In the genomic region with DNA sequence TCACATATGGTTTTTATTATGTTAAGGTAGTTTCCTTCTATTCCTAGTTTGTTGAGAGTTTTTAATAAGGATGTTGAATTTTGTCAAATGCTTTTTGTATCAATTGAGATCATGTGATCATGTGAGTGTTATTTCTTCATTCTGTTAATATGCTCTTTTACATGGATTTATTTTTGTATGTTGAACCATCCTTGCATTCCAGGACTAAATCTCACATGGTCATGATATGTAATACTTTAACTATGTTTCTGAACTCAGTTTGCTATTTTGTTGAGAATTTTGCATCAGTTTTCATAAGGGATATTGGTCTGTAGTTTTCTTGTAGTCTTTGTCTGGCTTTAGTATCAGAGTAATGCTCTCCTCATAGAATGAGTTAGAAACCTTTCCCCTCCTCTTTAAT, we compare ENCODE assay signal across 40 cellular contexts. TPM values are rescaled to one million over a fixed set of nuclear protein-coding genes. Genes with fewer than 3 reads are reported as not detected.
"Had no signal": no experiment of that assay in that cellular context is flagged by ENCODE, and none has a peak within 500 bp of the region (broad histone marks: within the 10 kb centered on the region; RNA-seq: fewer than 3 reads in every experiment).

No MANE protein-coding gene starts in this region.

- H3K4me1 Mint-ChIP-seq: activated CD4-positive, alpha-beta T cell treated with anti-CD3 and anti-CD28 coated beads, Interleukin-2, amount 10 ng/mL, durations not matched to agents 24 days and 14 days; activated naive CD8-positive, alpha-beta T cell treated with anti-CD3 and anti-CD28 coated beads for 36 hours; activated T-helper 17 cell treated with anti-CD3 and anti-CD28 coated beads, Interleukin-2, amount 50 U/mL, for 72 hours; brain; central memory CD8-positive, alpha-beta T cell had no signal

- ATAC-seq: activated CD8-positive, alpha-beta T cell treated with anti-CD3 and anti-CD28 coated beads for 36 hours; activated naive CD4-positive, alpha-beta T cell treated with anti-CD3 and anti-CD28 coated beads, Interleukin-2, amount 50 U/mL, for 72 hours; activated T-cell treated with anti-CD3 and anti-CD28 coated beads, Interleukin-2, amount 50 U/mL, for 4 hours; activated T-cell treated with anti-CD3 and anti-CD28 coated beads, Interleukin-2, amount 50 U/mL, for 72 hours; activated T-helper 17 cell treated with anti-CD3 and anti-CD28 coated beads, Interleukin-2, amount 50 U/mL, for 72 hours had no signal

- H3K36me3 ChIP-seq: adrenal gland, cardiac muscle cell had no signal

- H3K4me3 Mint-ChIP-seq: activated B cell treated with CpG ODN at 0.5 μM for 24 hours; activated CD4-positive, alpha-beta memory T cell treated with anti-CD3 and anti-CD28 coated beads for 36 hours; activated CD4-positive, alpha-beta T cell treated with anti-CD3 and anti-CD28 coated beads, Interleukin-2, amount 10 ng/mL, durations not matched to agents 24 days and 14 days; activated CD8-positive, alpha-beta T cell treated with anti-CD3 and anti-CD28 coated beads for 36 hours; activated naive CD4-positive, alpha-beta T cell treated with anti-CD3 and anti-CD28 coated beads for 36 hours; activated naive CD8-positive, alpha-beta T cell treated with anti-CD3 and anti-CD28 coated beads for 36 hours; activated T-cell treated with anti-CD3 and anti-CD28 coated beads, Interleukin-2, amount 50 U/mL, for 4 hours; activated T-cell treated with anti-CD3 and anti-CD28 coated beads, Interleukin-2, amount 50 U/mL, for 72 hours; activated T-helper 1 cell treated with anti-CD3 and anti-CD28 coated beads, Interleukin-12 subunit alpha, Interleukin-12 subunit beta, Interleukin-2, Interleukin-4 antibody, amounts not matched to agents 30 ng/mL and 10 ng/mL and 1 ng/mL, durations not matched to agents 14 hours and 24 hours and 36 hours; activated T-helper 17 cell treated with anti-CD3 and anti-CD28 coated beads, Interleukin-2, amount 50 U/mL, for 72 hours; brain; central memory CD8-positive, alpha-beta T cell; T-helper 1 cell treated with Interleukin-12 subunit alpha and Interleukin-12 subunit beta and Interleukin-4 antibody, amounts not matched to agents 30 μg/mL and 1 μg/mL, for 36 hours; T-helper 2 cell treated with Interferon-gamma antibody and Interleukin-4, amounts not matched to agents 5 μg/mL and 100 μg/mL, for 36 hours had no signal

- H3K27me3 Mint-ChIP-seq: activated B cell treated with CpG ODN at 0.5 μM for 24 hours; activated CD4-positive, alpha-beta memory T cell treated with anti-CD3 and anti-CD28 coated beads for 36 hours; activated CD4-positive, alpha-beta T cell treated with anti-CD3 and anti-CD28 coated beads, Interleukin-2, amount 10 ng/mL, durations not matched to agents 24 days and 14 days; activated CD8-positive, alpha-beta T cell treated with anti-CD3 and anti-CD28 coated beads for 36 hours; activated naive CD8-positive, alpha-beta T cell treated with anti-CD3 and anti-CD28 coated beads for 36 hours; activated T-helper 17 cell treated with anti-CD3 and anti-CD28 coated beads, Interleukin-2, amount 50 U/mL, for 72 hours had no signal

- H3K4me3 ChIP-seq: adrenal gland, cardiac muscle cell had no signal

- H3K27me3 ChIP-seq: adrenal gland had no signal

- H3K36me3 Mint-ChIP-seq: brain had no signal

- FAIRE-seq: bronchial epithelial cell, TTC549 had no signal

- DNase-seq: activated B cell treated with CpG ODN at 0.5 μM for 24 hours; activated CD4-positive, alpha-beta memory T cell treated with anti-CD3 and anti-CD28 coated beads for 36 hours; activated CD4-positive, alpha-beta T cell treated with anti-CD3 and anti-CD28 coated beads for 4 hours; activated CD4-positive, alpha-beta T cell treated with anti-CD3 and anti-CD28 coated beads, Interleukin-2, amount 10 ng/mL, durations not matched to agents 24 days and 14 days; activated CD4-positive, alpha-beta T cell treated with anti-CD3 and anti-CD28 coated beads, Interleukin-2, amount 50 U/mL, for 1 hour; activated CD4-positive, alpha-beta T cell treated with anti-CD3 and anti-CD28 coated beads, Interleukin-2, amount 50 U/mL, for 4 hours; activated CD4-positive, CD25-positive, alpha-beta regulatory T cell treated with anti-CD3 and anti-CD28 coated beads, Interleukin-2, amount 50 U/mL, for 72 hours; activated CD8-positive, alpha-beta memory T cell treated with anti-CD3 and anti-CD28 coated beads, Interleukin-2, amount 50 U/mL, for 4 hours; activated CD8-positive, alpha-beta T cell treated with anti-CD3 and anti-CD28 coated beads for 36 hours; activated effector memory CD4-positive, alpha-beta T cell treated with anti-CD3 and anti-CD28 coated beads, Interleukin-2, amount 50 U/mL, for 16 hours; activated gamma-delta T cell treated with Interleukin-2 at 50 U/mL for 16 hours; activated naive CD4-positive, alpha-beta T cell; activated naive CD4-positive, alpha-beta T cell treated with anti-CD3 and anti-CD28 coated beads for 36 hours; activated naive CD4-positive, alpha-beta T cell treated with anti-CD3 and anti-CD28 coated beads, Interleukin-2, amount 50 U/mL, for 16 hours; activated naive CD8-positive, alpha-beta T cell treated with anti-CD3 and anti-CD28 coated beads for 36 hours; activated T-cell treated with anti-CD3 and anti-CD28 coated beads for 4 hours; activated T-cell treated with anti-CD3 and anti-CD28 coated beads, Interleukin-2, amount 50 U/mL, for 1 hour; activated T-cell treated with anti-CD3 and anti-CD28 coated beads, Interleukin-2, amount 50 U/mL, for 4 hours; activated T-cell treated with anti-CD3 and anti-CD28 coated beads, Interleukin-2, amount 50 U/mL, for 72 hours; adrenal gland; amniotic stem cell; aorta; caudate nucleus; cerebellar nuclear complex; T-helper 1 cell; T-helper 2 cell; T-helper 9 cell had no signal

- H3K27ac ChIP-seq: adrenal gland, cardiac muscle cell, VCaP had no signal

- H3K27ac Mint-ChIP-seq: activated B cell treated with CpG ODN at 0.5 μM for 24 hours; activated CD4-positive, alpha-beta memory T cell treated with anti-CD3 and anti-CD28 coated beads for 36 hours; activated CD4-positive, alpha-beta T cell treated with anti-CD3 and anti-CD28 coated beads, Interleukin-2, amount 10 ng/mL, durations not matched to agents 24 days and 14 days; activated CD8-positive, alpha-beta T cell treated with anti-CD3 and anti-CD28 coated beads for 36 hours; activated naive CD4-positive, alpha-beta T cell treated with anti-CD3 and anti-CD28 coated beads for 36 hours; activated naive CD4-positive, alpha-beta T cell treated with anti-CD3 and anti-CD28 coated beads, Interleukin-2, amount 50 U/mL, for 72 hours; activated naive CD8-positive, alpha-beta T cell treated with anti-CD3 and anti-CD28 coated beads for 36 hours; activated T-cell treated with anti-CD3 and anti-CD28 coated beads, Interleukin-2, amount 50 U/mL, for 72 hours; activated T-helper 1 cell treated with anti-CD3 and anti-CD28 coated beads, Interleukin-12 subunit alpha, Interleukin-12 subunit beta, Interleukin-2, Interleukin-4 antibody, amounts not matched to agents 30 ng/mL and 10 ng/mL and 1 ng/mL, durations not matched to agents 14 hours and 24 hours and 36 hours; activated T-helper 17 cell treated with anti-CD3 and anti-CD28 coated beads, Interleukin-2, amount 50 U/mL, for 72 hours; brain; T-helper 1 cell treated with Interleukin-12 subunit alpha and Interleukin-12 subunit beta and Interleukin-4 antibody, amounts not matched to agents 30 μg/mL and 1 μg/mL, for 36 hours; T-helper 2 cell treated with Interferon-gamma antibody and Interleukin-4, amounts not matched to agents 5 μg/mL and 100 μg/mL, for 36 hours had no signal

RNA-seq across cellular contexts. Expression of gene KCNQ1, which starts 43.2 kb away (rescaled TPM):
- total RNA-seq: chondrocyte had no signal

RNA-seq across cellular contexts. Expression of gene TRPM5, which starts 43.7 kb away (rescaled TPM):
- total RNA-seq: activated B cell treated with CpG ODN at 0.5 μM for 24 hours; activated CD4-positive, alpha-beta memory T cell treated with anti-CD3 and anti-CD28 coated beads for 36 hours; activated CD4-positive, alpha-beta T cell treated with anti-CD3 and anti-CD28 coated beads, Interleukin-2, amount 10 ng/mL, durations not matched to agents 24 days and 14 days; activated CD8-positive, alpha-beta memory T cell treated with anti-CD3 and anti-CD28 coated beads for 36 hours; activated CD8-positive, alpha-beta T cell treated with anti-CD3 and anti-CD28 coated beads for 36 hours; activated naive CD4-positive, alpha-beta T cell treated with anti-CD3 and anti-CD28 coated beads for 36 hours; activated naive CD4-positive, alpha-beta T cell treated with anti-CD3 and anti-CD28 coated beads, Interleukin-2, amount 50 U/mL, for 72 hours; activated naive CD8-positive, alpha-beta T cell treated with anti-CD3 and anti-CD28 coated beads for 36 hours; activated T-cell treated with anti-CD3 and anti-CD28 coated beads, Interleukin-2, amount 50 U/mL, for 4 hours; activated T-helper 1 cell treated with anti-CD3 and anti-CD28 coated beads, Interleukin-12 subunit alpha, Interleukin-12 subunit beta, Interleukin-2, Interleukin-4 antibody, amounts not matched to agents 30 ng/mL and 10 ng/mL and 1 ng/mL, durations not matched to agents 14 hours and 24 hours and 36 hours; activated T-helper 17 cell treated with anti-CD3 and anti-CD28 coated beads, Interleukin-2, amount 50 U/mL, for 72 hours; aorta; bronchial epithelial cell; chondrocyte had no signal
